ENCODE assay signal across 14 cellular contexts in the genomic region with DNA sequence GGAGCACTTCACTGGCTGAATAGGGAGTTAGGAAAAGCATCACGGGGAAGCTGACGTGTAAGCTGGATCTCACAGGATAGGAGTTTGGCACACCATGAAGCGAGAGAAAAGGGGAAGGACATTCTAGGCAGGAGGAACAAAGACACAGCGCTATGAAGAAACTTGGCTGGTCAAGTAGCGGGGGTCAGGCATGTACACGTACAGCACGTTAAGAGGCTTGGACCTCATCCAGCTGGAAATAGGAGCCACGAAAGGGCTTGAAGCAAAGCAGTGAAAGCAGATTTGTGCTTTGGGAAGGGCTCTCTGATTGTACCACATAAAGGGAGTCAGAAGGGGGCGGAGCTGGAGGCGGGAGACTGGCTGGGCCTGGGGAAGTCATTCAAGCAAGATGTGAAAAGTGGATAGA. TPM values are rescaled to one million over a fixed set of nuclear protein-coding genes. Genes with fewer than 3 reads are reported as not detected.
A peak's percentile ranks its signal among the peaks of the same experiment; 100 is the strongest.
DNase-seq lines count a peak whose midpoint lies in the region; ATAC-seq and TF ChIP-seq lines count a peak whose summit lies in the region.
"Had no signal": no experiment of that assay in that cellular context is flagged by ENCODE, and none has a peak within 500 bp of the region (broad histone marks: within the 10 kb centered on the region; RNA-seq: fewer than 3 reads in every experiment).

No MANE protein-coding gene starts in this region.

- H3K27ac ChIP-seq in RWPE2 (ENCODE audit: poor library complexity, severe bottlenecking) (no peak overlapping the region), cardiac muscle cell (no peak overlapping the region), psoas muscle (peak overlapping the region; percentile 24), brain microvascular endothelial cell (no peak overlapping the region)
- H3K27ac ChIP-seq: C4-2B, WERI-Rb-1 had no signal

- no peak overlapping the region for H3K4me3 Mint-ChIP-seq in HFFc6
- H3K4me3 Mint-ChIP-seq: naive thymus-derived CD8-positive, alpha-beta T cell; stimulated activated naive CD8-positive, alpha-beta T cell treated with anti-CD3 and anti-CD28 coated beads, Interleukin-15, amount 100 ng/mL, for 72 hours had no signal

- no peak overlapping the region for H3K4me3 ChIP-seq in RWPE2 (ENCODE audit: severe bottlenecking)
- H3K4me3 ChIP-seq in cardiac muscle cell, result no peak overlapping the region
- no peak overlapping the region for H3K4me3 ChIP-seq in psoas muscle
- no peak overlapping the region for H3K4me3 ChIP-seq in brain microvascular endothelial cell (ENCODE audit: low read depth, low read length)

- intact Hi-C loops in psoas muscle (cut with DNase I), result no loop called here

- H3K4me1 Mint-ChIP-seq in HFFc6 (ENCODE audit: low read depth), result no peaks in the 10 kb centered on the region
- H3K4me1 Mint-ChIP-seq: naive thymus-derived CD8-positive, alpha-beta T cell; stimulated activated naive CD8-positive, alpha-beta T cell treated with anti-CD3 and anti-CD28 coated beads, Interleukin-15, amount 100 ng/mL, for 72 hours had no signal

- no peaks in the 10 kb centered on the region for H3K4me1 ChIP-seq in RWPE2 (ENCODE audit: insufficient read depth, poor library complexity, severe bottlenecking)
- no peaks in the 10 kb centered on the region for H3K4me1 ChIP-seq in cardiac muscle cell (ENCODE audit: low read depth)
- no peaks in the 10 kb centered on the region for H3K4me1 ChIP-seq in psoas muscle

- peak; percentile 61 for DNase-seq in DMS153 (lab: John Stamatoyannopoulos, UW)
- DNase-seq in RWPE2 (ENCODE audit: low spot score), result no peak
- peak; percentile 15 to 92 for DNase-seq in cardiac muscle cell (ENCODE audit: low read depth in 1 of 2, low spot score in 1 of 2)
- peak; percentile 69 to 71 for DNase-seq in psoas muscle
- no peak for DNase-seq in brain microvascular endothelial cell
- no peak for DNase-seq in HFFc6
- no peak for DNase-seq in NCI-H524 treated with DMSO at 0.1 percent for 48 hours (lab: John Stamatoyannopoulos, UW)
- DNase-seq: naive thymus-derived CD8-positive, alpha-beta T cell; NCI-H187; stimulated activated naive CD8-positive, alpha-beta T cell treated with anti-CD3 and anti-CD28 coated beads, Interleukin-15, amount 100 ng/mL, for 72 hours; WERI-Rb-1 had no signal

- H3K9me3 ChIP-seq in RWPE2 (ENCODE audit: severe bottlenecking), result no peaks in the 10 kb centered on the region
- H3K9me3 ChIP-seq in cardiac muscle cell (ENCODE audit: low read depth), result no peaks in the 10 kb centered on the region
- H3K9me3 ChIP-seq in psoas muscle, result no peaks in the 10 kb centered on the region

- peaks cover 2% of the 10 kb centered on the region for H3K27me3 ChIP-seq in RWPE2 (ENCODE audit: insufficient read depth, poor library complexity, severe bottlenecking)
- H3K27me3 ChIP-seq in cardiac muscle cell, result no peaks in the 10 kb centered on the region
- no peaks in the 10 kb centered on the region for H3K27me3 ChIP-seq in psoas muscle (ENCODE audit: insufficient read depth in 3 of 3, low read length in 2 of 3)
- H3K27me3 ChIP-seq in brain microvascular endothelial cell (replicated peaks), result no peaks in the 10 kb centered on the region
- H3K27me3 ChIP-seq: dorsolateral prefrontal cortex had no signal

- ATAC-seq in RWPE2 (ENCODE audit: low read depth) (peak; percentile 12; the same call in 1 of the 3 replicates), psoas muscle (peak in 3 of 4 donors; percentile 54 to 69 (median 66)), GM19328 (IDR thresholded peaks at IDR 0.05; ENCODE audit: unreplicated experiment) (no peak)
- ATAC-seq: naive thymus-derived CD8-positive, alpha-beta T cell; stimulated activated naive CD8-positive, alpha-beta T cell treated with anti-CD3 and anti-CD28 coated beads, Interleukin-15, amount 100 ng/mL, for 72 hours had no signal

- WGBS in psoas muscle, 3 donors, result 59 to 64% (median 60%) methylated on average over 10 of the region's 10 CpGs

- TF ChIP-seq CTCF in RWPE2 (IDR thresholded peaks at IDR 0.05; ENCODE audit: poor library complexity, severe bottlenecking), result no peak
- no peak for TF ChIP-seq CTCF in cardiac muscle cell (IDR thresholded peaks at IDR 0.05; ENCODE audit: low read depth, low read length)
- TF ChIP-seq CTCF in psoas muscle (IDR thresholded peaks at IDR 0.05), result no peak
- no peak for TF ChIP-seq CTCF in brain microvascular endothelial cell (IDR thresholded peaks at IDR 0.05; ENCODE audit: low read depth, low read length, missing control alignments)
- no peak for TF ChIP-seq CTCF in HFFc6 (IDR thresholded peaks at IDR 0.05)

- no peaks in the 10 kb centered on the region; the same call in 1 of the 2 replicates for H3K27me3 Mint-ChIP-seq in HFFc6 (ENCODE audit: insufficient read depth)

- in situ Hi-C loops in brain microvascular endothelial cell (cut with HindIII; ENCODE audit: low pct_ligation_motif_present, low sequenced_read_pairs), result no loop called here

- no peaks in the 10 kb centered on the region for H3K36me3 ChIP-seq in RWPE2 (ENCODE audit: low read depth)
- peaks cover 6% of the 10 kb centered on the region for H3K36me3 ChIP-seq in cardiac muscle cell
- H3K36me3 ChIP-seq in psoas muscle (ENCODE audit: insufficient read depth in 1 of 2, low read depth in 1 of 2), result no peaks in the 10 kb centered on the region
- H3K36me3 ChIP-seq in brain microvascular endothelial cell (replicated peaks), result no peaks in the 10 kb centered on the region

- no peak overlapping the region for H3K27ac Mint-ChIP-seq in HFFc6
- H3K27ac Mint-ChIP-seq: naive thymus-derived CD8-positive, alpha-beta T cell; stimulated activated naive CD8-positive, alpha-beta T cell treated with anti-CD3 and anti-CD28 coated beads, Interleukin-15, amount 100 ng/mL, for 72 hours had no signal

- H3K36me3 Mint-ChIP-seq in HFFc6 (ENCODE audit: low read depth), result no peaks in the 10 kb centered on the region

- H3K9me3 Mint-ChIP-seq in HFFc6, result no peaks in the 10 kb centered on the region
- H3K9me3 Mint-ChIP-seq: stimulated activated naive CD8-positive, alpha-beta T cell treated with anti-CD3 and anti-CD28 coated beads, Interleukin-15, amount 100 ng/mL, for 72 hours had no signal

RNA-seq across cellular contexts. Expression of gene GALNT8, which starts 19.6 kb away (rescaled TPM):
- total RNA-seq in cardiac muscle cell (2.7 and 8.1 TPM in 2 replicates), psoas muscle (under 1 TPM; 0.11 to 0.89 (median 0.30) TPM)
- polyA plus RNA-seq in cardiac muscle cell (4.2 and 5.5 TPM in 2 replicates), psoas muscle (under 1 TPM; 0.14 to 0.40 (median 0.18) TPM)
- total RNA-seq in HFFc6 (2021; fragmentation: NEBNext Ultra II Directional; extraction: Animal tissue kit (Norgen Biotek cat#: 25700)), result not detected

RNA-seq across cellular contexts. Expression of gene NDUFA9, which starts 51.7 kb away (rescaled TPM):
- total RNA-seq in cardiac muscle cell (46.7 and 71.3 TPM in 2 replicates), psoas muscle (100 to 1,000 TPM; 127 to 253 (median 136) TPM)
- polyA plus RNA-seq in cardiac muscle cell (148 and 219 TPM in 2 replicates), psoas muscle (100 to 1,000 TPM; 131 to 194 (median 155) TPM)
- 100 to 1,000 TPM in 2 of 6 experiments, 10 to 100 TPM in 4; 91.0 to 112 (median 97.4) TPM for total RNA-seq in HFFc6 (2021; fragmentation: NEBNext Ultra II Directional; extraction: Animal tissue kit (Norgen Biotek cat#: 25700))

RNA-seq across cellular contexts. Expression of gene AKAP3, which starts 51.8 kb away (rescaled TPM):
- 13.2 and 20.8 TPM in 2 replicates for total RNA-seq in cardiac muscle cell
- polyA plus RNA-seq in cardiac muscle cell, result 5.0 TPM in 2 replicates
- total RNA-seq in psoas muscle, result 1 to 10 TPM in 3 of 4 donors, under 1 TPM in 1; 0.95 to 2.9 (median 1.6) TPM
- polyA plus RNA-seq in psoas muscle, result 1 to 10 TPM in 2 of 3 donors, under 1 TPM in 1; 0.07 to 8.4 (median 1.1) TPM
- under 1 TPM; 0.23 to 0.75 (median 0.42) TPM for total RNA-seq in HFFc6 (2021; fragmentation: NEBNext Ultra II Directional; extraction: Animal tissue kit (Norgen Biotek cat#: 25700))

Comparison
In these comparisons a context has a peak if more than half of its experiments do, and no peak if none do; other contexts are left out.
1. DNase-seq: peak in DMS153 (single experiment), cardiac muscle cell (2 of 2) and psoas muscle (2 of 2); none in RWPE2 (single experiment), brain microvascular endothelial cell (single experiment), HFFc6 (single experiment) and NCI-H524 treated with DMSO at 0.1 percent for 48 hours (single experiment).